ENCODE assay signal across 8 cellular contexts in the genomic region with DNA sequence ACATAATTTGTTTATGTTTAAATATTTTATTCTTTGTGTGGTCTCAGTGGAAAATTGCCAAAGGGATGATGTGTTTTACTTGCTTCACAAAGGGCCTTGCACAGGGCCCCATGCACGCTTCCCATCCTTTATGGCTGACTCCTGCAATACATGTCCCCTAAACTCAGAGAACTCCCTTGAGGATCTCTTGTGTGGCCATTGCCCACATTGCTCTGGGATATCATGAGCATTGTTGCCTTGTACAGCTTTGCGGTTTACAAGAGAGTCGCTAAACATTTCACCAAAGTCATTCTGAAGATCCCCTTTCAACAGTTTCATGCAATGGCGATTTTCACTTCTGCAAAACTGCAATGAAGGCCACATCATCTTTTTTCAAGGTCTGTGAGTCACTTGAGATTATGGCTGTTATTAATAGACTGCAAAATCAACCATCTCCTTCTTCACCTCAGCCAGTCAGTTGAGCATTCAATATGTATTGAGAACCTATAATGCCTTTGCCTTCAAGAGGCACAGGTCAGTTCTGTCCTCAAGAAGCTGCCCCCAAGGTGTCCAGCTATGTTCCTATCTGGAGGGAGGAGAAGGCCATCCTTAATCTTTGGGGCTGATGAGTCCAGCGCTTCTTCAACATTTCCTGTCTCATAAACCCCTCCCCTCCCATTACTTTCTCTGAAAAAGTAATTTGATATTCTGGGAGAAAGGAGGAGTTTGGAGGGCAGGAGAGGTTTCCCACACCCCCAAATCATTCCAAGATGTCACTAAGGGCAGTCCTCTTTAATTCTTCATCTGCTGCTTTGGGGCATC.
A peak's percentile ranks its signal among the peaks of the same experiment; 100 is the strongest.
DNase-seq lines count a peak whose midpoint lies in the region; ATAC-seq, FAIRE-seq and TF ChIP-seq lines count a peak whose summit lies in the region.

No MANE protein-coding gene starts in this region.

- FAIRE-seq in frontal cortex (lab: Jason Lieb, UNC): no peak

- ATAC-seq in GM19455 (IDR thresholded peaks at IDR 0.05; ENCODE audit: unreplicated experiment) (peak; percentile 95), HG03097 (IDR thresholded peaks at IDR 0.05; ENCODE audit: low FRiP score, unreplicated experiment) (peak; percentile 95)

- DNase-seq in GM10248 (ENCODE audit: extremely low spot score): peak; percentile 75
- peak; percentile 82 for DNase-seq in SKM-1 (lab: John Stamatoyannopoulos, UW; ENCODE audit: unreplicated experiment)
- DNase-seq in T-helper 9 cell: no peak
- no peak for DNase-seq in NCI-H226
- DNase-seq in activated naive CD4-positive, alpha-beta T cell (lab: John Stamatoyannopoulos, UW): no peak
- DNase-seq in frontal cortex (ENCODE audit: low spot score in 2 of 2): no peak

- POLR2A ChIA-PET in GM10248 (lab: Yijun Ruan, JAX): no interaction called here

- no peak for TF ChIP-seq CTCF in GM10248 (IDR thresholded peaks at IDR 0.05; ENCODE audit: control extremely low read depth, extremely low read depth, low read depth, missing control alignments)

- CTCF ChIA-PET in GM10248 (lab: Yijun Ruan, JAX): interaction anchor here (0.8 to 3.3 kb wide), 4 partner anchors 10 to 377 kb away, joined by 3 to 24 read pairs (median 8); no protein-coding TSS in a partner anchor

Comparison
In these comparisons a context has a peak if more than half of its experiments do, and no peak if none do; other contexts are left out.
1. DNase-seq: peak in GM10248 (single experiment) and SKM-1 (single experiment); none in T-helper 9 cell (single experiment), NCI-H226 (single experiment), activated naive CD4-positive, alpha-beta T cell (0 of 4) and frontal cortex (0 of 2).